Comparison of ENCODE assay signal across 1 cellular context in genomic region chrX:49244207-49244606, GRCh38.
TF ChIP-seq lines count a peak whose summit lies in the region.

No MANE protein-coding gene starts in this region.

TF ChIP-seq in K562, 482 proteins besides CTCF, POLR2A, EP300 and RAD21 (continued from another document and continues in another):
- TF ChIP-seq CGGBP1 (CRISPR knock-in tag; IDR thresholded peaks at IDR 0.05) (no peak), BCL6 (CRISPR knock-in tag; IDR thresholded peaks at IDR 0.05) (no peak), ZNF408 (CRISPR knock-in tag; IDR thresholded peaks at IDR 0.05; ENCODE audit: low read depth) (no peak), POU5F1 (IDR thresholded peaks at IDR 0.05; ENCODE audit: borderline replicate concordance, low read depth, low read length, partially characterized antibody) (no peak), ZBTB11 (CRISPR knock-in tag; IDR thresholded peaks at IDR 0.05) (peak in 1 of 3 experiments; percentile 59; a peak in 2 of 6 replicates), MYBL2 (IDR thresholded peaks at IDR 0.05; ENCODE audit: low read depth) (0 out of 2 replicates have a peak, but pooled peaks have one; percentile 38), MYBL2 (CRISPR knock-in tag; IDR thresholded peaks at IDR 0.05; ENCODE audit: borderline replicate concordance) (no peak), ZKSCAN8 (CRISPR knock-in tag; IDR thresholded peaks at IDR 0.05) (no peak), ZNF407 (IDR thresholded peaks at IDR 0.05; ENCODE audit: low read depth) (peak; percentile 79), PTBP1 (IDR thresholded peaks at IDR 0.05; ENCODE audit: low read depth, low read length) (no peak), ELF4 (CRISPR knock-in tag; IDR thresholded peaks at IDR 0.05) (peak; percentile 94), LARP7 (IDR thresholded peaks at IDR 0.05) (peak; percentile 94), RBM15 (IDR thresholded peaks at IDR 0.05; ENCODE audit: insufficient read depth, low read length) (no peak), TEAD2 (tag; IDR thresholded peaks at IDR 0.05) (no peak), OTX1 (CRISPR knock-in tag; IDR thresholded peaks at IDR 0.05) (no peak), KLF13 (tag; IDR thresholded peaks at IDR 0.05; ENCODE audit: borderline replicate concordance, low read depth) (no peak), MNT (conservative IDR thresholded peaks at IDR 0.05) (peak; percentile 55 to 65), BCLAF1 (IDR thresholded peaks at IDR 0.05; ENCODE audit: borderline replicate concordance in 1 of 2, control insufficient read depth in 1 of 2, low read depth in 2 of 2, low read length in 1 of 2) (no peak), MTA3 (IDR thresholded peaks at IDR 0.05; ENCODE audit: borderline replicate concordance) (0 out of 2 replicates have a peak, but pooled peaks have one; percentile 44), JUNB (CRISPR knock-in tag; conservative IDR thresholded peaks at IDR 0.05) (no peak), PTRF (tag; IDR thresholded peaks at IDR 0.05) (no peak), POLR3A (IDR thresholded peaks at IDR 0.05; ENCODE audit: borderline replicate concordance, extremely low read depth, insufficient read depth, insufficient read length) (no peak), SAFB2 (IDR thresholded peaks at IDR 0.05; ENCODE audit: borderline replicate concordance, low read depth, low read length, severe bottlenecking) (no peak), SMARCC2 (IDR thresholded peaks at IDR 0.05; ENCODE audit: low read depth) (peak; percentile 83), PRPF4 (IDR thresholded peaks at IDR 0.05; ENCODE audit: insufficient read depth, low read depth, low read length, poor library complexity, severe bottlenecking) (no peak), SLC30A9 (CRISPR knock-in tag; IDR thresholded peaks at IDR 0.05) (no peak), RBM25 (IDR thresholded peaks at IDR 0.05; ENCODE audit: low read depth, low read length, severe bottlenecking) (no peak), ZNF778 (CRISPR knock-in tag; IDR thresholded peaks at IDR 0.05) (no peak), HDAC1 (IDR thresholded peaks at IDR 0.05) (peak; percentile 90 to 98), GABPB1 (CRISPR knock-in tag; IDR thresholded peaks at IDR 0.05) (no peak), RBM22 (IDR thresholded peaks at IDR 0.05; ENCODE audit: low read depth, low read length, poor library complexity, severe bottlenecking) (no peak), ZNF518B (CRISPR knock-in tag; IDR thresholded peaks at IDR 0.05) (no peak), MECOM (CRISPR knock-in tag; IDR thresholded peaks at IDR 0.05) (peak; percentile 97), ZBTB2 (IDR thresholded peaks at IDR 0.05) (peak; percentile 94), RBBP5 (IDR thresholded peaks at IDR 0.05; ENCODE audit: borderline replicate concordance, insufficient read depth, low read length, poor library complexity, severe bottlenecking) (no peak), SAP30 (IDR thresholded peaks at IDR 0.05; ENCODE audit: borderline replicate concordance, insufficient read depth, low read depth, low read length, poor library complexity, severe bottlenecking) (no peak), SMARCA4 (IDR thresholded peaks at IDR 0.05) (peak; percentile 99), CREB3 (tag; conservative IDR thresholded peaks at IDR 0.05; ENCODE audit: low read depth) (no peak), ILF3 (IDR thresholded peaks at IDR 0.05; ENCODE audit: borderline replicate concordance) (no peak)
